Comparison of ENCODE assay signal across 13 cellular contexts in the genomic region with DNA sequence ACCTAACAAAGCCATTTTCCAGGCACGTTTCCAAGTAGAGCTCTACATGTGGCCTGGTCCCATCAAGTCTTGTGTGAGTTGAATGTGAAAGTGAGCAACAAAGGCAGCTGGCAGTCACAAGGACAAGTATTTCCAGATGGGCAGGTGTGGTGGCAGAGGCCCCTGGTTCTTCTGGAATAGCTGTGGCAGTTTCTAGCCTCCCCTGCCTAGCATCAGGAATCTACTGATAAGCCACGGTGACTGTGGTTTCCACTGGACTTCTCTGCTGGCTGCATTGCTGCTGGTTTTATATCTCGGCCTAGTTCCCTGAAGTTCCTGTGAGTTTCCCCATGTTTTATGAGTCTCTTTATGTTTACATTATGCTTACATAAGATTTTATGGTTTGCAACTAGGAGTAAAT.
DNase-seq lines count a peak whose midpoint lies in the region; ATAC-seq and TF ChIP-seq lines count a peak whose summit lies in the region.
"Had no signal": no experiment of that assay in that cellular context is flagged by ENCODE, and none has a peak within 500 bp of the region (broad histone marks: within the 10 kb centered on the region; RNA-seq: fewer than 3 reads in every experiment).

No MANE protein-coding gene starts in this region.

- intact Hi-C loops in left colon (cut with DNase I, micrococcal nuclease): no loop called here

- no peaks in the 10 kb centered on the region for H3K79me2 ChIP-seq in osteoblast (ENCODE audit: insufficient read depth, low read length)

- H3K36me3 ChIP-seq in osteoblast (ENCODE audit: insufficient read depth, low read length): no peaks in the 10 kb centered on the region

- H3K4me1 ChIP-seq in osteoblast (ENCODE audit: insufficient read depth, low read length): no peaks in the 10 kb centered on the region

- no peaks in the 10 kb centered on the region for H3K9me3 ChIP-seq in osteoblast (ENCODE audit: low read depth, low read length)

- H4K20me1 ChIP-seq in osteoblast (ENCODE audit: insufficient read depth, low read length): no peaks in the 10 kb centered on the region

- no peak overlapping the region for H3K27ac ChIP-seq in osteoblast (ENCODE audit: low read depth, low read length)

- H3K4me3 ChIP-seq in osteoblast (ENCODE audit: insufficient read depth, low read length): no peak overlapping the region

- no peak for TF ChIP-seq CTCF in osteoblast (IDR thresholded peaks at IDR 0.05; ENCODE audit: extremely low read depth, low read depth, low read length)

- H3K4me2 ChIP-seq in osteoblast (ENCODE audit: insufficient read depth, low read length): no peak overlapping the region

- peak; percentile 97 for DNase-seq in DMS153 treated with DMSO at 0.1 percent for 48 hours (lab: John Stamatoyannopoulos, UW; ENCODE audit: unreplicated experiment)
- peak; percentile 79 for DNase-seq in NCI-H1105 (lab: John Stamatoyannopoulos, UW)
- peak; percentile 84 to 94 for DNase-seq in SHP77 (lab: John Stamatoyannopoulos, UW)
- DNase-seq in left colon: peak; percentile 62 to 81
- no peak for DNase-seq in osteoblast (ENCODE audit: insufficient read length, low spot score, missing footprints)
- no peak for DNase-seq in middle frontal gyrus (ENCODE audit: extremely low spot score, low spot score)
- no peak for DNase-seq in activated CD4-positive, alpha-beta T cell treated with anti-CD3 and anti-CD28 coated beads, Interleukin-2, amount 50 U/mL, for 48 hours
- DNase-seq: activated CD4-positive, alpha-beta T cell treated with anti-CD3 and anti-CD28 coated beads, Interleukin-2, amount 50 U/mL, for 4 hours; CD4-positive, CD25-positive, alpha-beta regulatory T cell; NCI-H526 treated with DMSO at 0.1 percent for 48 hours; stimulated activated CD4-positive, alpha-beta T cell treated with anti-CD3 and anti-CD28 coated beads, Interleukin-2, amount 100 ng/mL, for 24 hours; stimulated activated naive CD4-positive, alpha-beta T cell treated with Interleukin-2 at 50 U/mL for 16 hours had no signal

- ATAC-seq in left colon: peak; percentile 98
- no peak for ATAC-seq in GM21423 (IDR thresholded peaks at IDR 0.05; ENCODE audit: unreplicated experiment)

- no peak overlapping the region for H2AFZ ChIP-seq in osteoblast (ENCODE audit: low read length)

- no peaks in the 10 kb centered on the region for H3K27me3 ChIP-seq in osteoblast (ENCODE audit: insufficient read depth, low read length)

Comparison
In these comparisons a context has a peak if more than half of its experiments do, and no peak if none do; other contexts are left out.
1. DNase-seq: peak in DMS153 treated with DMSO at 0.1 percent for 48 hours (single experiment), NCI-H1105 (single experiment), SHP77 (2 of 2) and left colon (2 of 2); none in osteoblast (single experiment), middle frontal gyrus (single experiment) and activated CD4-positive, alpha-beta T cell treated with anti-CD3 and anti-CD28 coated beads, Interleukin-2, amount 50 U/mL, for 48 hours (0 of 2).